Comparison of ENCODE assay signal across 16 cellular contexts in genomic region chr5:82584631-82585030, GRCh38.
A peak's percentile ranks its signal among the peaks of the same experiment; 100 is the strongest.
DNase-seq lines count a peak whose midpoint lies in the region; ATAC-seq, FAIRE-seq and TF ChIP-seq lines count a peak whose summit lies in the region.
"Had no signal": no experiment of that assay in that cellular context is flagged by ENCODE, and none has a peak within 500 bp of the region (broad histone marks: within the 10 kb centered on the region; RNA-seq: fewer than 3 reads in every experiment).

No MANE protein-coding gene starts in this region.

- ATAC-seq in gastroesophageal sphincter, result peak; percentile 31
- peak; percentile 89 to 97 (median 96) for ATAC-seq in right lobe of liver
- ATAC-seq in GM21737 (IDR thresholded peaks at IDR 0.05; ENCODE audit: unreplicated experiment), result no peak
- no peak for ATAC-seq in GM19023 (IDR thresholded peaks at IDR 0.05; ENCODE audit: unreplicated experiment)
- ATAC-seq in GM18511 (IDR thresholded peaks at IDR 0.05; ENCODE audit: unreplicated experiment), result no peak
- ATAC-seq: A549 had no signal

- no peak for FAIRE-seq in GM19239 (lab: Jason Lieb, UNC)
- FAIRE-seq: A549, GM12892 had no signal

- H3K4me3 ChIP-seq in gastroesophageal sphincter, result no peak overlapping the region
- H3K4me3 ChIP-seq in right lobe of liver, result no peak overlapping the region
- H3K4me3 ChIP-seq: A549 had no signal

- H3K4me1 ChIP-seq in gastroesophageal sphincter (no peaks in the 10 kb centered on the region), right lobe of liver (peaks cover 0 to 24% (median 6%) of the 10 kb centered on the region in 4 donors)
- H3K4me1 ChIP-seq: A549 had no signal

- TF ChIP-seq EP300 in gastroesophageal sphincter (IDR thresholded peaks at IDR 0.05), result no peak

- H3K27me3 ChIP-seq in gastroesophageal sphincter (no peaks in the 10 kb centered on the region), right lobe of liver (no peaks in the 10 kb centered on the region)

- no peaks in the 10 kb centered on the region for H3K36me3 ChIP-seq in gastroesophageal sphincter
- H3K36me3 ChIP-seq in right lobe of liver, result no peaks in the 10 kb centered on the region

- H3K9me3 ChIP-seq in gastroesophageal sphincter (peaks cover 0 to 28% (median 0%) of the 10 kb centered on the region in 3 donors), right lobe of liver (no peaks in the 10 kb centered on the region)

- DNase-seq in amygdala (lab: John Stamatoyannopoulos, UW) (peak in 43 of 56 donors; percentile 2 to 68 (median 22)), right lobe of liver (peak; percentile 38 to 95 (median 87)), putamen (ENCODE audit: low spot score) (peak; percentile 31), GM19239 (ENCODE audit: insufficient read length, low spot score) (no peak)
- DNase-seq: H7, NCI-H1436, NCI-H2081, NCI-H524 had no signal

- no CpG with 5 or more reads among the region's 4 CpGs for WGBS in gastroesophageal sphincter (ENCODE audit: low coverage in 1 of 2), 2 donors
- WGBS in right lobe of liver (ENCODE audit: insufficient coverage, low coverage, low lambda C conversion rate, missing lambda C conversion rate), result 80% methylated on average over 1 of the region's 4 CpGs

- intact Hi-C loops in right lobe of liver (cut with DNase I), result no loop called here

- no peak overlapping the region for H3K27ac ChIP-seq in gastroesophageal sphincter
- H3K27ac ChIP-seq in right lobe of liver, result peak overlapping the region in 1 of 3 donors; percentile 30
- H3K27ac ChIP-seq: A549, C4-2B, KMS-11 had no signal

- TF ChIP-seq CTCF in gastroesophageal sphincter (IDR thresholded peaks at IDR 0.05), result no peak
- TF ChIP-seq CTCF in right lobe of liver (IDR thresholded peaks at IDR 0.05), result no peak

- TF ChIP-seq POLR2A in gastroesophageal sphincter (IDR thresholded peaks at IDR 0.05), result no peak
- TF ChIP-seq POLR2A in right lobe of liver (IDR thresholded peaks at IDR 0.05), result no peak

Comparison
In these comparisons a context has a peak if more than half of its experiments do, and no peak if none do; other contexts are left out.
1. ATAC-seq: peak in gastroesophageal sphincter (single experiment) and right lobe of liver (4 of 4); none in GM21737 (single experiment), GM19023 (single experiment) and GM18511 (single experiment).